11 cellular contexts compared by ENCODE assay signal in genomic region chr22:44648821-44649566, GRCh38. TPM values are rescaled to one million over a fixed set of nuclear protein-coding genes. Genes with fewer than 3 reads are reported as not detected.
DNase-seq lines count a peak whose midpoint lies in the region; ATAC-seq and TF ChIP-seq lines count a peak whose summit lies in the region.
"Had no signal": no experiment of that assay in that cellular context is flagged by ENCODE, and none has a peak within 500 bp of the region (broad histone marks: within the 10 kb centered on the region; RNA-seq: fewer than 3 reads in every experiment).

No MANE protein-coding gene starts in this region.

- H3K4me1 Mint-ChIP-seq in progenitor cell of endocrine pancreas (ENCODE audit: low read depth): peaks cover 3% of the 10 kb centered on the region
- no peaks in the 10 kb centered on the region for H3K4me1 Mint-ChIP-seq in activated CD8-positive, alpha-beta T cell treated with anti-CD3 and anti-CD28 coated beads for 36 hours (ENCODE audit: low read depth)
- H3K4me1 Mint-ChIP-seq: activated CD4-positive, alpha-beta T cell treated with anti-CD3 and anti-CD28 coated beads for 36 hours had no signal

- no peak for TF ChIP-seq POLR2A in heart left ventricle (IDR thresholded peaks at IDR 0.05)

- H3K4me1 ChIP-seq in BLaER1 treated with 17β-estradiol and CSF1 and Interleukin-3, amounts not matched to agents 10 nM and 100 nM: peaks cover 24 to 68% (median 43%) of the 10 kb centered on the region in 10 experiments
- peaks cover 0 to 9% (median 0%) of the 10 kb centered on the region in 12 donors for H3K4me1 ChIP-seq in heart left ventricle

- H3K4me3 ChIP-seq in BLaER1 treated with 17β-estradiol and CSF1 and Interleukin-3, amounts not matched to agents 10 nM and 100 nM: no peak overlapping the region
- peak overlapping the region in 1 of 12 donors; percentile 8 for H3K4me3 ChIP-seq in heart left ventricle

- POLR2A ChIA-PET in activated CD8-positive, alpha-beta T cell treated with anti-CD3 and anti-CD28 coated beads for 36 hours (lab: Charles Lee): interaction anchor here (0.6 kb wide), 1 partner anchor 16 kb away, joined by 3 read pairs; no protein-coding TSS in a partner anchor

- intact Hi-C loops in heart left ventricle (cut with DNase I): no loop called here
- intact Hi-C loops in activated CD8-positive, alpha-beta T cell treated with anti-CD3 and anti-CD28 coated beads for 36 hours (cut with micrococcal nuclease): no loop called here

- peak overlapping the region in 1 of 11 experiments; percentile 33; a peak in 1 of 22 replicates for H3K9ac ChIP-seq in BLaER1 treated with 17β-estradiol and CSF1 and Interleukin-3, amounts not matched to agents 10 nM and 100 nM

- H4K20me1 ChIP-seq in BLaER1 treated with 17β-estradiol and CSF1 and Interleukin-3, amounts not matched to agents 10 nM and 100 nM: no peaks in the 10 kb centered on the region

- CTCF ChIA-PET in activated CD8-positive, alpha-beta T cell treated with anti-CD3 and anti-CD28 coated beads for 36 hours (lab: Charles Lee): interaction anchor here (0.9 kb wide), 1 partner anchor 9 kb away, joined by 3 read pairs; no protein-coding TSS in a partner anchor

- H3K4me3 Mint-ChIP-seq in progenitor cell of endocrine pancreas (ENCODE audit: low read depth): no peak overlapping the region
- no peak overlapping the region for H3K4me3 Mint-ChIP-seq in activated CD8-positive, alpha-beta T cell treated with anti-CD3 and anti-CD28 coated beads for 36 hours
- H3K4me3 Mint-ChIP-seq: activated CD4-positive, alpha-beta T cell treated with anti-CD3 and anti-CD28 coated beads for 36 hours; CD4-positive, alpha-beta memory T cell had no signal

- H3K9me3 Mint-ChIP-seq in progenitor cell of endocrine pancreas (ENCODE audit: low read depth): peaks cover 4% of the 10 kb centered on the region
- H3K9me3 Mint-ChIP-seq in activated CD8-positive, alpha-beta T cell treated with anti-CD3 and anti-CD28 coated beads for 36 hours: no peaks in the 10 kb centered on the region
- H3K9me3 Mint-ChIP-seq: CD4-positive, alpha-beta memory T cell had no signal

- WGBS in heart left ventricle, 4 donors: 60 to 71% (median 63%) methylated on average over 20 of the region's 20 CpGs

- H3K36me3 Mint-ChIP-seq in progenitor cell of endocrine pancreas (ENCODE audit: insufficient read depth): peaks cover 2% of the 10 kb centered on the region
- no peaks in the 10 kb centered on the region for H3K36me3 Mint-ChIP-seq in activated CD8-positive, alpha-beta T cell treated with anti-CD3 and anti-CD28 coated beads for 36 hours (ENCODE audit: low read depth)
- H3K36me3 Mint-ChIP-seq: CD4-positive, alpha-beta memory T cell had no signal

- H3K27ac Mint-ChIP-seq in progenitor cell of endocrine pancreas: peak overlapping the region; percentile 31
- H3K27ac Mint-ChIP-seq in activated CD8-positive, alpha-beta T cell treated with anti-CD3 and anti-CD28 coated beads for 36 hours: no peak overlapping the region
- H3K27ac Mint-ChIP-seq: activated CD4-positive, alpha-beta T cell treated with anti-CD3 and anti-CD28 coated beads for 36 hours; CD4-positive, alpha-beta memory T cell had no signal

- peak overlapping the region in 10 of 11 experiments; percentile 8 to 82 (median 64); a peak in 11 of 22 replicates for H3K4me2 ChIP-seq in BLaER1 treated with 17β-estradiol and CSF1 and Interleukin-3, amounts not matched to agents 10 nM and 100 nM

- H3K27ac ChIP-seq in BLaER1 treated with 17β-estradiol and CSF1 and Interleukin-3, amounts not matched to agents 10 nM and 100 nM: no peak overlapping the region; a peak in 2 of 22 replicates
- H3K27ac ChIP-seq in heart left ventricle: peak overlapping the region in 3 of 12 donors; percentile 7 to 49 (median 26)
- H3K27ac ChIP-seq: neutrophil had no signal

- no peaks in the 10 kb centered on the region for H3K27me3 Mint-ChIP-seq in progenitor cell of endocrine pancreas
- H3K27me3 Mint-ChIP-seq in activated CD8-positive, alpha-beta T cell treated with anti-CD3 and anti-CD28 coated beads for 36 hours: no peaks in the 10 kb centered on the region
- H3K27me3 Mint-ChIP-seq: activated CD4-positive, alpha-beta T cell treated with anti-CD3 and anti-CD28 coated beads for 36 hours had no signal

- peak; percentile 78 for DNase-seq in amniotic stem cell (lab: John Stamatoyannopoulos, UW)
- DNase-seq in heart left ventricle: peak in 2 of 5 donors; percentile 41 to 61
- DNase-seq in progenitor cell of endocrine pancreas (ENCODE audit: low spot score, unreplicated experiment): no peak
- no peak for DNase-seq in NCI-H748 treated with DMSO at 0.1 percent for 48 hours (lab: John Stamatoyannopoulos, UW)
- DNase-seq in activated CD8-positive, alpha-beta T cell treated with anti-CD3 and anti-CD28 coated beads for 36 hours: no peak
- DNase-seq in NCI-H2081 treated with DMSO at 0.1 percent for 48 hours (lab: John Stamatoyannopoulos, UW): no peak
- DNase-seq: activated CD4-positive, alpha-beta T cell treated with anti-CD3 and anti-CD28 coated beads for 36 hours; CD4-positive, alpha-beta memory T cell had no signal

- H3K9me3 ChIP-seq in BLaER1 treated with 17β-estradiol and CSF1 and Interleukin-3, amounts not matched to agents 10 nM and 100 nM (replicated peaks in 1 of 11): peaks cover 0 to 11% (median 7%) of the 10 kb centered on the region in 11 experiments; a peak in 12 of 22 replicates
- no peaks in the 10 kb centered on the region for H3K9me3 ChIP-seq in heart left ventricle
- H3K9me3 ChIP-seq: neutrophil had no signal

- no peaks in the 10 kb centered on the region for H3K36me3 ChIP-seq in BLaER1 treated with 17β-estradiol and CSF1 and Interleukin-3, amounts not matched to agents 10 nM and 100 nM
- H3K36me3 ChIP-seq in heart left ventricle: no peaks in the 10 kb centered on the region
- H3K36me3 ChIP-seq: neutrophil had no signal

- TF ChIP-seq CTCF in heart left ventricle (IDR thresholded peaks at IDR 0.05) (no peak), progenitor cell of endocrine pancreas (IDR thresholded peaks at IDR 0.05; ENCODE audit: unreplicated experiment) (no peak)
- no peak for TF ChIP-seq CTCF in activated CD8-positive, alpha-beta T cell treated with anti-CD3 and anti-CD28 coated beads for 36 hours (IDR thresholded peaks at IDR 0.05)

- ATAC-seq in heart left ventricle (peak in 3 of 4 donors; percentile 47 to 74 (median 73)), GM18861 (IDR thresholded peaks at IDR 0.05; ENCODE audit: unreplicated experiment) (no peak)
- no peak for ATAC-seq in activated CD8-positive, alpha-beta T cell treated with anti-CD3 and anti-CD28 coated beads for 36 hours
- ATAC-seq: activated CD4-positive, alpha-beta T cell treated with anti-CD3 and anti-CD28 coated beads for 36 hours had no signal

- H3K27me3 ChIP-seq in BLaER1 treated with 17β-estradiol and CSF1 and Interleukin-3, amounts not matched to agents 10 nM and 100 nM: no peaks in the 10 kb centered on the region
- peaks cover 0 to 5% (median 3%) of the 10 kb centered on the region in 9 donors for H3K27me3 ChIP-seq in heart left ventricle

RNA-seq across cellular contexts. Expression of gene PRR5, which starts 53.0 kb away (rescaled TPM):
- total RNA-seq in heart left ventricle: 1 to 10 TPM; 1.6 to 9.5 (median 2.2) TPM
- 1 to 10 TPM; 2.0 to 2.2 TPM for polyA plus RNA-seq in heart left ventricle
- 20.5 and 21.3 TPM in 2 replicates for total RNA-seq in progenitor cell of endocrine pancreas
- total RNA-seq in activated CD8-positive, alpha-beta T cell treated with anti-CD3 and anti-CD28 coated beads for 36 hours: 10 to 100 TPM; 26.8 to 27.3 TPM

Comparison
In these comparisons a context has a peak if more than half of its experiments do, and no peak if none do; other contexts are left out.
1. ATAC-seq: peak in heart left ventricle (3 of 4); none in activated CD8-positive, alpha-beta T cell treated with anti-CD3 and anti-CD28 coated beads for 36 hours (single experiment) and GM18861 (single experiment).